Comparison of ENCODE assay signal across 21 cellular contexts in genomic region chr10:67256984-67257383, GRCh38.
DNase-seq lines count a peak whose midpoint lies in the region; ATAC-seq, FAIRE-seq and TF ChIP-seq lines count a peak whose summit lies in the region.
"Had no signal": no experiment of that assay in that cellular context is flagged by ENCODE, and none has a peak within 500 bp of the region (broad histone marks: within the 10 kb centered on the region; RNA-seq: fewer than 3 reads in every experiment).

No MANE protein-coding gene starts in this region.

- H3K27ac ChIP-seq in kidney (ENCODE audit: low read depth in 2 of 2, low read length in 2 of 2), result no peak overlapping the region
- H3K27ac ChIP-seq: heart left ventricle, HL-60, right atrium auricular region, upper lobe of right lung had no signal

- no peak for TF ChIP-seq POLR2A in H54 (IDR thresholded peaks at IDR 0.05; ENCODE audit: low read depth, low read length)

- peaks cover 0 to 4% of the 10 kb centered on the region in 2 donors for H3K4me1 ChIP-seq in kidney (ENCODE audit: control insufficient read depth in 1 of 2, insufficient read depth in 1 of 2, low read depth in 1 of 2, low read length in 2 of 2)
- H3K4me1 ChIP-seq: right atrium auricular region, upper lobe of right lung had no signal

- DNase-seq in NCI-H82 (lab: John Stamatoyannopoulos, UW) (peak; percentile 16), NCI-H82 treated with DMSO at 0.1 percent for 48 hours (lab: John Stamatoyannopoulos, UW; ENCODE audit: unreplicated experiment) (no peak), astrocyte of the hippocampus (ENCODE audit: low read depth, low spot score) (peak; percentile 7), kidney (no peak), GM03348 (ENCODE audit: low spot score) (no peak), GM19239 (ENCODE audit: insufficient read length, low spot score) (no peak), H54 (ENCODE audit: insufficient read length, low spot score) (no peak)
- DNase-seq: activated CD4-positive, alpha-beta T cell treated with anti-CD3 and anti-CD28 coated beads for 4 hours; activated CD8-positive, alpha-beta memory T cell treated with anti-CD3 and anti-CD28 coated beads, Interleukin-2, amount 10 ng/mL, durations not matched to agents 7 days and 5 days; cortex of kidney; heart left ventricle; IMR-90; MM.1S; NCI-H187 treated with DMSO at 0.1 percent for 48 hours; SHP77; upper lobe of right lung had no signal

- no peak overlapping the region for H3K9ac ChIP-seq in kidney (ENCODE audit: low read length in 2 of 2)

- FAIRE-seq in kidney (lab: Jason Lieb, UNC), result peak; percentile 11
- no peak for FAIRE-seq in GM19239 (lab: Jason Lieb, UNC)
- no peak for FAIRE-seq in H54 (lab: Jason Lieb, UNC)
- FAIRE-seq: TTC549 had no signal

- no peak for TF ChIP-seq CTCF in kidney (IDR thresholded peaks at IDR 0.05; ENCODE audit: borderline replicate concordance, extremely low read depth, insufficient read depth)

- H3K4me3 ChIP-seq in kidney (ENCODE audit: low read length in 2 of 2), result no peak overlapping the region
- H3K4me3 ChIP-seq: heart left ventricle, right atrium auricular region, upper lobe of right lung had no signal

- intact Hi-C loops in kidney (cut with DNase I), result no loop called here

- ATAC-seq in GM18870 (IDR thresholded peaks at IDR 0.05; ENCODE audit: unreplicated experiment), result no peak
- ATAC-seq: activated CD8-positive, alpha-beta memory T cell treated with anti-CD3 and anti-CD28 coated beads, Interleukin-2, amount 10 ng/mL, durations not matched to agents 7 days and 5 days; activated naive CD4-positive, alpha-beta T cell treated with anti-CD3 and anti-CD28 coated beads, Interleukin-2, amount 50 U/mL, for 72 hours; heart left ventricle; upper lobe of right lung had no signal

- H3K9me3 ChIP-seq in kidney (ENCODE audit: control insufficient read depth in 1 of 2, low read length in 2 of 2), result no peaks in the 10 kb centered on the region
- H3K9me3 ChIP-seq: heart left ventricle, right atrium auricular region, upper lobe of right lung had no signal

- H3K36me3 ChIP-seq in kidney (ENCODE audit: control insufficient read depth in 1 of 2, insufficient read depth in 2 of 2, low read length in 2 of 2), result no peaks in the 10 kb centered on the region
- H3K36me3 ChIP-seq: heart left ventricle, right atrium auricular region, upper lobe of right lung had no signal

Comparison
In these comparisons a context has a peak if more than half of its experiments do, and no peak if none do; other contexts are left out.
1. DNase-seq: peak in NCI-H82 (single experiment) and astrocyte of the hippocampus (single experiment); none in NCI-H82 treated with DMSO at 0.1 percent for 48 hours (single experiment), kidney (single experiment), GM03348 (single experiment), GM19239 (single experiment) and H54 (single experiment).